ENCODE assay signal across 17 cellular contexts in the genomic region with DNA sequence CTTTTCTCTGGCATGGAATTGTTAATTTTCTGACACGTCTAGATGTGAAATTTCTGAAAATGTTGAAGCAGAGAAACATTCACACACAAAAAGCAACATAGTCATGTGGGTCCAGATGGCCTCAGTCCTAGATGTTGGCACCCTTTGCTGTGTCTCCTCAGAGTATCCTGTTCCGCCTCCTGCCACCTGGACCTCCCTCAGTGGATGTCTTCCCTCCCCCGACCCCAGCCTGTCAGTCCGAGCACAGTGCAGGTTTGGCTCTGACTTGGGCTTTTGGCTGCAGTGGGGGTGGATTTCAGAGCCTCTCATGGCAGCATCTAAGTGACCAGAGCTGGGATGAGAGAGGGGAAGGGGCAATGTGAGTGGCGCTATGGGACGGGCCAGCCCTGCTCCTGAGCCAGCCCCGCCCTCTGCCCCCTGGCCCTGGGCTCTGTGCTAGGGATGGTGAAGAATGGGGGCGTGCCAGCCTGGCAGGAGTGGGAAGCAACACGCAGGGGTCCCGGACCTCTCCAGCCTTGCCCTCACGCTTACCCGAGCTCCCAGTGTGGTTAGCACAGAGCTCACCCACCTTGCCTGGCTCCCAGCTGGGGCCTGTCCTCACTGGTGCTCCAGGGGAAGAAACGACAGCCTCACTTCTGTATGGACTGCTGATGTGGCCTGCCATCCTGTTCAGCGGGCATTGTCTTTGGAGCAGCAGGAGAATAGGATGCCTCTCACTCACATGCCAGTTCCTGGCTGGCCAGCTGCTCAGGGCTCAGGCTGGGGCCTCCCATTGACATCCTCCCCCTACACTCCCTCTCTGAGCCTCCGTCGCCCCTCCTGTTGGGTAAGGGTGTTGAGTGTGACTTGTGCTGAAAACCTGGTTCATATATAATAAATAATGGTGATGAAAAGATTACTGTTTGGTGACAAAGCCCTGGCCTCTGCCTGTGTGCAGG. TPM values are rescaled to one million over a fixed set of nuclear protein-coding genes. Genes with fewer than 3 reads are reported as not detected.
DNase-seq lines count a peak whose midpoint lies in the region; ATAC-seq and TF ChIP-seq lines count a peak whose summit lies in the region.
"Had no signal": no experiment of that assay in that cellular context is flagged by ENCODE, and none has a peak within 500 bp of the region (broad histone marks: within the 10 kb centered on the region; RNA-seq: fewer than 3 reads in every experiment).

No MANE protein-coding gene starts in this region.

- no peak overlapping the region for H3K9ac ChIP-seq in HCT116 (ENCODE audit: low read length)
- peak overlapping the region; percentile 38 for H3K9ac ChIP-seq in neuronal stem cell (ENCODE audit: low read depth, low read length, poor library complexity)
- H3K9ac ChIP-seq: SK-N-SH had no signal

- no peak overlapping the region for H4K91ac ChIP-seq in neuronal stem cell (ENCODE audit: low read depth, low read length, poor library complexity)

- no peaks in the 10 kb centered on the region for H3K9me2 ChIP-seq in HCT116 (ENCODE audit: insufficient read depth)
- H3K9me2 ChIP-seq: SK-N-SH had no signal

- H3K36me3 ChIP-seq in HCT116 (ENCODE audit: control insufficient read depth in 1 of 2, insufficient read depth in 2 of 2, low read length in 2 of 2) (no peaks in the 10 kb centered on the region), neuronal stem cell (replicated peaks in 1 of 2; ENCODE audit: control insufficient read depth in 2 of 2, insufficient read depth in 2 of 2, low read length in 2 of 2) (peaks cover 2 to 19% of the 10 kb centered on the region in 2 donors)
- H3K36me3 ChIP-seq: pancreas had no signal

- H2BK5ac ChIP-seq in neuronal stem cell (ENCODE audit: low read length), result no peak overlapping the region

- H2BK120ac ChIP-seq in neuronal stem cell (ENCODE audit: low read depth, low read length), result no peak overlapping the region

- RAD21 ChIA-PET in HCT116 (lab: Charles Lee; ENCODE audit: low non-redundant PET in 1 of 2, low total read pairs in 2 of 2, uncharacterized antibody in 2 of 2, unreplicated experiment in 2 of 2), result no interaction called here

- TF ChIP-seq RAD21 in HCT116 (IDR thresholded peaks at IDR 0.05; ENCODE audit: low read depth), result no peak

- no peaks in the 10 kb centered on the region for H4K20me1 ChIP-seq in HCT116 (ENCODE audit: insufficient read depth)

- DNase-seq in HCT116 (ENCODE audit: low read depth, low spot score), result no peak
- peak; percentile 54 for DNase-seq in NCI-H345 (lab: John Stamatoyannopoulos, UW)
- DNase-seq in central memory CD8-positive, alpha-beta T cell (ENCODE audit: low spot score in 2 of 2), result no peak
- DNase-seq in neuronal stem cell (ENCODE audit: low spot score), result no peak
- no peak for DNase-seq in NCI-H128 (lab: John Stamatoyannopoulos, UW; ENCODE audit: unreplicated experiment)
- DNase-seq: activated CD8-positive, alpha-beta T cell treated with anti-CD3 and anti-CD28 coated beads for 36 hours; amniotic stem cell; EL; NCI-H1105; SK-N-SH; small intestine had no signal

- no peaks in the 10 kb centered on the region for H3K27me3 Mint-ChIP-seq in central memory CD8-positive, alpha-beta T cell
- H3K27me3 Mint-ChIP-seq: activated CD8-positive, alpha-beta T cell treated with anti-CD3 and anti-CD28 coated beads for 36 hours; type B pancreatic cell had no signal

- TSS peak; percentile 47 for BruUV-seq in HCT116 (replicated peaks; lab: Mats Ljungman, UMichigan)

- no peak overlapping the region for H3K4me3 ChIP-seq in HCT116 (replicated peaks in 1 of 2; ENCODE audit: low read depth in 1 of 2, low read length in 2 of 2)
- no peak overlapping the region for H3K4me3 ChIP-seq in neuronal stem cell (ENCODE audit: low read length in 2 of 2)
- H3K4me3 ChIP-seq: hepatocyte, pancreas had no signal

- H3K4me1 ChIP-seq in HCT116 (ENCODE audit: control insufficient read depth in 1 of 2, insufficient read depth in 2 of 2, low read length in 2 of 2), result peaks cover 0 to 3% of the 10 kb centered on the region in 2 experiments; a peak in 1 of 4 replicates
- peaks cover 3 to 4% of the 10 kb centered on the region in 2 donors for H3K4me1 ChIP-seq in neuronal stem cell (ENCODE audit: control insufficient read depth in 2 of 2, insufficient read depth in 1 of 2, low read depth in 1 of 2, low read length in 2 of 2)

- peaks cover 35% of the 10 kb centered on the region for H3K4me1 Mint-ChIP-seq in central memory CD8-positive, alpha-beta T cell

- peak overlapping the region; percentile 68 for H3K27ac Mint-ChIP-seq in central memory CD8-positive, alpha-beta T cell (ENCODE audit: low read depth)
- H3K27ac Mint-ChIP-seq: activated CD8-positive, alpha-beta T cell treated with anti-CD3 and anti-CD28 coated beads for 36 hours had no signal

- no peak for TF ChIP-seq POLR2A in HCT116 (IDR thresholded peaks at IDR 0.05; ENCODE audit: borderline replicate concordance, extremely low read depth, insufficient read depth, insufficient read length)

- H3K4me2 ChIP-seq in HCT116 (ENCODE audit: low read length), result no peak overlapping the region
- no peak overlapping the region for H3K4me2 ChIP-seq in neuronal stem cell (ENCODE audit: insufficient read depth, low read length, poor library complexity, severe bottlenecking)
- H3K4me2 ChIP-seq: hepatocyte, SK-N-SH had no signal

- intact Hi-C loops in HCT116 (cut with micrococcal nuclease), result no loop called here

- H3K4ac ChIP-seq in neuronal stem cell (ENCODE audit: low read length), result no peak overlapping the region

- ATAC-seq in HCT116 (no peak), HG03097 (IDR thresholded peaks at IDR 0.05; ENCODE audit: low FRiP score, unreplicated experiment) (no peak), HG02763 (IDR thresholded peaks at IDR 0.05; ENCODE audit: unreplicated experiment) (no peak), HG02885 (IDR thresholded peaks at IDR 0.05; ENCODE audit: poor library complexity, unreplicated experiment) (no peak)
- ATAC-seq in central memory CD8-positive, alpha-beta T cell (replicated peaks; ENCODE audit: extremely low read depth, poor library complexity, severe bottlenecking), result no peak
- ATAC-seq: activated CD8-positive, alpha-beta T cell treated with anti-CD3 and anti-CD28 coated beads for 36 hours; pancreas had no signal

- no peak overlapping the region for H2BK12ac ChIP-seq in neuronal stem cell (ENCODE audit: low read length)

- POLR2A ChIA-PET in HCT116 (lab: Charles Lee), result no interaction called here

- no peak overlapping the region for H2BK15ac ChIP-seq in neuronal stem cell (ENCODE audit: low read length)

- H3K23ac ChIP-seq in neuronal stem cell (ENCODE audit: low read depth, low read length, poor library complexity), result peak overlapping the region; percentile 89

- no peaks in the 10 kb centered on the region for H3K9me3 ChIP-seq in HCT116 (ENCODE audit: control insufficient read depth in 1 of 2, insufficient read depth in 1 of 2, low read depth in 1 of 2, low read length in 2 of 2)
- no peaks in the 10 kb centered on the region for H3K9me3 ChIP-seq in neuronal stem cell (replicated peaks in 1 of 2; ENCODE audit: control insufficient read depth in 2 of 2, insufficient read depth in 1 of 2, low read depth in 1 of 2, low read length in 2 of 2)
- H3K9me3 ChIP-seq: pancreas, SK-N-SH had no signal

- H4K8ac ChIP-seq in neuronal stem cell (ENCODE audit: low read depth, low read length), result no peak overlapping the region

- no peaks in the 10 kb centered on the region for H3K27me3 ChIP-seq in HCT116 (ENCODE audit: insufficient read depth, low read length)
- no peaks in the 10 kb centered on the region for H3K27me3 ChIP-seq in neuronal stem cell (ENCODE audit: control insufficient read depth in 3 of 3, insufficient read depth in 3 of 3, low read depth in 1 of 3, low read length in 3 of 3)
- H3K27me3 ChIP-seq: hepatocyte, pancreas had no signal

- peaks cover 2% of the 10 kb centered on the region for H3K79me1 ChIP-seq in neuronal stem cell (ENCODE audit: low read depth, low read length)

- peaks cover 23% of the 10 kb centered on the region for H3K36me3 Mint-ChIP-seq in central memory CD8-positive, alpha-beta T cell (ENCODE audit: insufficient read depth)
- H3K36me3 Mint-ChIP-seq: type B pancreatic cell had no signal

- no peak overlapping the region for H3K4me3 Mint-ChIP-seq in central memory CD8-positive, alpha-beta T cell
- H3K4me3 Mint-ChIP-seq: activated CD8-positive, alpha-beta T cell treated with anti-CD3 and anti-CD28 coated beads for 36 hours; type B pancreatic cell had no signal

- CTCF ChIA-PET in HCT116 (lab: Charles Lee), result no interaction called here

- no peak overlapping the region for H3K14ac ChIP-seq in neuronal stem cell (ENCODE audit: low read length)

- H3K9me3 Mint-ChIP-seq in central memory CD8-positive, alpha-beta T cell, result no peaks in the 10 kb centered on the region
- H3K9me3 Mint-ChIP-seq: activated CD8-positive, alpha-beta T cell treated with anti-CD3 and anti-CD28 coated beads for 36 hours; type B pancreatic cell had no signal

- no peak for TF ChIP-seq CTCF in HCT116 (IDR thresholded peaks at IDR 0.05 in 2 of 3, conservative IDR thresholded peaks at IDR 0.05 in 1 of 3; ENCODE audit: borderline replicate concordance in 1 of 3, insufficient read depth in 1 of 3, low read depth in 2 of 3, low read length in 2 of 3)

- no peak overlapping the region for H2AFZ ChIP-seq in HCT116 (ENCODE audit: low read depth, low read length, poor library complexity, severe bottlenecking)
- no peak overlapping the region for H2AFZ ChIP-seq in neuronal stem cell (ENCODE audit: low read length)
- H2AFZ ChIP-seq: hepatocyte had no signal

- no CpG with 5 or more reads among the region's 16 CpGs for WGBS in neuronal stem cell (ENCODE audit: extremely low coverage in 2 of 2, insufficient read length in 2 of 2, insufficient replicate concordance in 1 of 2), 2 donors

- no peak overlapping the region for H3K18ac ChIP-seq in neuronal stem cell (ENCODE audit: low read length)

- H2AK5ac ChIP-seq in neuronal stem cell (ENCODE audit: low read depth, low read length), result no peak overlapping the region

- H3K27ac ChIP-seq in HCT116 (ENCODE audit: low read depth, low read length) (no peak overlapping the region), neuronal stem cell (replicated peaks; ENCODE audit: low read length) (no peak overlapping the region)
- H3K27ac ChIP-seq: hepatocyte had no signal

- no peaks in the 10 kb centered on the region for H3K79me2 ChIP-seq in HCT116 (ENCODE audit: insufficient read depth, low read length)
- H3K79me2 ChIP-seq: hepatocyte had no signal

TF ChIP-seq in HCT116, 20 proteins besides CTCF, POLR2A, EP300 and RAD21 (continues in another document):
- TF ChIP-seq FOSL1 (IDR thresholded peaks at IDR 0.05; ENCODE audit: low read depth) (no peak), POLR2AphosphoS5 (IDR thresholded peaks at IDR 0.05; ENCODE audit: low read depth, low read length) (no peak), EZH2phosphoT487 (IDR thresholded peaks at IDR 0.05; ENCODE audit: borderline replicate concordance) (no peak), CBX3 (IDR thresholded peaks at IDR 0.05; ENCODE audit: low read depth) (no peak), YY1 (IDR thresholded peaks at IDR 0.05; ENCODE audit: extremely low read depth, insufficient replicate concordance, low read depth, low read length) (no peak)

RNA-seq across cellular contexts. Expression of gene ATP6V0E2, which starts 6.3 kb away (rescaled TPM):
- 25.5 TPM for total RNA-seq in HCT116 (2021; ENCODE audit: unreplicated experiment)
- 19.7 and 22.9 TPM in 2 replicates for polyA plus RNA-seq in HCT116 (2012)
- polyA plus RNA-seq in neuronal stem cell (2013, experiment 1 of 2), result 63.8 TPM
- polyA plus RNA-seq in neuronal stem cell (2013, experiment 2 of 2), result 60.2 TPM

RNA-seq across cellular contexts. Expression of gene ZNF862, which starts 41.9 kb away (rescaled TPM):
- 8.5 TPM for total RNA-seq in HCT116 (2021; ENCODE audit: unreplicated experiment)
- polyA plus RNA-seq in HCT116 (2012), result 6.1 and 7.8 TPM in 2 replicates
- polyA plus RNA-seq in neuronal stem cell (2013, experiment 1 of 2), result 7.1 TPM
- polyA plus RNA-seq in neuronal stem cell (2013, experiment 2 of 2), result 6.8 TPM
